Comparison of ENCODE assay signal across 15 cellular contexts in genomic region chr9:134171316-134172197, GRCh38. TPM values are rescaled to one million over a fixed set of nuclear protein-coding genes. Genes with fewer than 3 reads are reported as not detected.
DNase-seq lines count a peak whose midpoint lies in the region; ATAC-seq and TF ChIP-seq lines count a peak whose summit lies in the region.
"Had no signal": no experiment of that assay in that cellular context is flagged by ENCODE, and none has a peak within 500 bp of the region (broad histone marks: within the 10 kb centered on the region; RNA-seq: fewer than 3 reads in every experiment).

No MANE protein-coding gene starts in this region.

- DNase-seq in Right ventricle myocardium superior (peak; percentile 54), left ventricle myocardium inferior (no peak), mesenchymal stem cell (peak; percentile 83), GM10248 (ENCODE audit: extremely low spot score) (no peak), NCI-H1048 (lab: John Stamatoyannopoulos, UW) (no peak), WERI-Rb-1 (no peak)
- no peak for DNase-seq in effector CD4-positive, alpha-beta T cell
- DNase-seq: activated CD8-positive, alpha-beta memory T cell treated with anti-CD3 and anti-CD28 coated beads for 24 hours had no signal

- H2BK120ac ChIP-seq in mesenchymal stem cell (ENCODE audit: low read depth, low read length): no peak overlapping the region

- H3K27me3 Mint-ChIP-seq in dendritic cell treated with granulocyte-macrophage colony-stimulating factor and Interleukin-4, amounts not matched to agents 40 ng/mL and 50 ng/mL, for 4 days: peaks cover 7% of the 10 kb centered on the region

- no peak overlapping the region for H4K91ac ChIP-seq in mesenchymal stem cell (ENCODE audit: low read length)

- H2BK5ac ChIP-seq in mesenchymal stem cell (ENCODE audit: low read depth, low read length, poor library complexity, severe bottlenecking): no peak overlapping the region

- H3K27ac Mint-ChIP-seq in dendritic cell treated with granulocyte-macrophage colony-stimulating factor and Interleukin-4, amounts not matched to agents 40 ng/mL and 50 ng/mL, for 4 days: peak overlapping the region; percentile 70

- peak overlapping the region; percentile 14 to 90 for H2BK12ac ChIP-seq in mesenchymal stem cell (ENCODE audit: low read length in 2 of 2)

- H3K79me1 ChIP-seq in mesenchymal stem cell (replicated peaks; ENCODE audit: low read length, poor library complexity, severe bottlenecking): no peaks in the 10 kb centered on the region

- peak overlapping the region; percentile 41 for H3K9ac ChIP-seq in mesenchymal stem cell (ENCODE audit: low read length)

- CTCF ChIA-PET in GM10248 (lab: Yijun Ruan, JAX): interaction anchor here (0.6 to 5.0 kb wide), 48 partner anchors 9 to 429 kb away, joined by 3 to 44 read pairs (median 4); partner anchors contain the start of gene WDR5

- no peak overlapping the region for H3K27ac ChIP-seq in left ventricle myocardium inferior (replicated peaks)
- H3K27ac ChIP-seq in mesenchymal stem cell (ENCODE audit: low read length, poor library complexity, severe bottlenecking): no peak overlapping the region
- no peak overlapping the region for H3K27ac ChIP-seq in WERI-Rb-1
- H3K27ac ChIP-seq: pancreas had no signal

- WGBS in mesenchymal stem cell: 75% methylated on average over 20 of the region's 23 CpGs

- no peak overlapping the region for H2AFZ ChIP-seq in mesenchymal stem cell (ENCODE audit: low read depth, low read length)

- no peak overlapping the region for H2BK15ac ChIP-seq in mesenchymal stem cell (ENCODE audit: low read depth, poor library complexity, severe bottlenecking)

- H3K4me3 ChIP-seq in left ventricle myocardium inferior (no peak overlapping the region), mesenchymal stem cell (ENCODE audit: insufficient read depth in 1 of 2, low read depth in 1 of 2, low read length in 2 of 2) (peak overlapping the region in 1 of 2 experiments; percentile 38), WERI-Rb-1 (ENCODE audit: low read depth, low read length) (no peak overlapping the region)
- H3K4me3 ChIP-seq: A549, HAP-1, pancreas had no signal

- peaks cover 35% of the 10 kb centered on the region for H3K4me1 Mint-ChIP-seq in dendritic cell treated with granulocyte-macrophage colony-stimulating factor and Interleukin-4, amounts not matched to agents 40 ng/mL and 50 ng/mL, for 4 days (ENCODE audit: low read depth)

- H3K4ac ChIP-seq in mesenchymal stem cell (ENCODE audit: low read depth in 1 of 2, low read length in 2 of 2): peak overlapping the region; percentile 15 to 71

- H2AK5ac ChIP-seq in mesenchymal stem cell (ENCODE audit: low read length, severe bottlenecking): no peak overlapping the region

- peak; percentile 21 for ATAC-seq in Right ventricle myocardium superior (ENCODE audit: poor library complexity)
- ATAC-seq: A549 had no signal

- peak overlapping the region in 1 of 2 experiments; percentile 61 for H3K14ac ChIP-seq in mesenchymal stem cell (ENCODE audit: low read length in 2 of 2)

- H3K9me3 ChIP-seq in left ventricle myocardium inferior (replicated peaks) (peaks cover 6% of the 10 kb centered on the region), mesenchymal stem cell (ENCODE audit: control insufficient read depth, low read length) (no peaks in the 10 kb centered on the region), WERI-Rb-1 (ENCODE audit: severe bottlenecking) (peaks cover 5% of the 10 kb centered on the region)
- H3K9me3 ChIP-seq: HAP-1, pancreas had no signal

- H3K36me3 ChIP-seq in left ventricle myocardium inferior (no peaks in the 10 kb centered on the region), mesenchymal stem cell (ENCODE audit: control insufficient read depth in 1 of 2, insufficient read depth in 2 of 2, low read depth in 1 of 2, low read length in 2 of 2) (no peaks in the 10 kb centered on the region), WERI-Rb-1 (no peaks in the 10 kb centered on the region)
- H3K36me3 ChIP-seq: HAP-1, pancreas had no signal

- intact Hi-C loops in Right ventricle myocardium superior (cut with DNase I): loop anchor here (2.0 kb wide), 1 partner anchor 271 kb away; no protein-coding TSS in a partner anchor
- intact Hi-C loops in left ventricle myocardium inferior (cut with micrococcal nuclease): loop anchor here (2.0 kb wide), 1 partner anchor 271 kb away; no protein-coding TSS in a partner anchor
- intact Hi-C loops in dendritic cell treated with granulocyte-macrophage colony-stimulating factor and Interleukin-4, amounts not matched to agents 40 ng/mL and 50 ng/mL, for 4 days (cut with micrococcal nuclease): loop anchor here (5.0 kb wide), 1 partner anchor 171 kb away; no protein-coding TSS in a partner anchor

- no peak overlapping the region for H3K4me2 ChIP-seq in mesenchymal stem cell (ENCODE audit: low read length, poor library complexity, severe bottlenecking)
- H3K4me2 ChIP-seq: A549 had no signal

- TF ChIP-seq CTCF in left ventricle myocardium inferior (IDR thresholded peaks at IDR 0.05; ENCODE audit: borderline replicate concordance): no peak
- TF ChIP-seq CTCF in GM10248 (IDR thresholded peaks at IDR 0.05; ENCODE audit: control extremely low read depth, extremely low read depth, low read depth, missing control alignments): no peak
- TF ChIP-seq CTCF in WERI-Rb-1 (IDR thresholded peaks at IDR 0.05; ENCODE audit: low read depth, low read length): no peak

- H3K9me3 Mint-ChIP-seq in dendritic cell treated with granulocyte-macrophage colony-stimulating factor and Interleukin-4, amounts not matched to agents 40 ng/mL and 50 ng/mL, for 4 days: peaks cover 7% of the 10 kb centered on the region

- POLR2A ChIA-PET in GM10248 (lab: Yijun Ruan, JAX): no interaction called here

- no peak overlapping the region for H3K4me3 Mint-ChIP-seq in dendritic cell treated with granulocyte-macrophage colony-stimulating factor and Interleukin-4, amounts not matched to agents 40 ng/mL and 50 ng/mL, for 4 days

- peak overlapping the region in 1 of 2 experiments; percentile 61 for H3K18ac ChIP-seq in mesenchymal stem cell (ENCODE audit: low read depth in 1 of 2, low read length in 2 of 2)

- H3K4me1 ChIP-seq in left ventricle myocardium inferior (peaks cover 40% of the 10 kb centered on the region), mesenchymal stem cell (ENCODE audit: control insufficient read depth, insufficient read depth, low read depth, low read length) (peaks cover 37% of the 10 kb centered on the region)
- H3K4me1 ChIP-seq: HAP-1, pancreas had no signal

- peaks cover 28% of the 10 kb centered on the region for H3K27me3 ChIP-seq in left ventricle myocardium inferior (ENCODE audit: low read depth)
- H3K27me3 ChIP-seq in mesenchymal stem cell (ENCODE audit: control insufficient read depth in 1 of 2, insufficient read depth in 1 of 2, low read length in 2 of 2): peaks cover 1 to 25% of the 10 kb centered on the region in 2 experiments
- no peaks in the 10 kb centered on the region for H3K27me3 ChIP-seq in WERI-Rb-1 (ENCODE audit: insufficient read depth, low read depth, severe bottlenecking)

- peak overlapping the region; percentile 33 for H4K8ac ChIP-seq in mesenchymal stem cell (ENCODE audit: low read length)

- no peak overlapping the region for H3K23ac ChIP-seq in mesenchymal stem cell (ENCODE audit: low read length in 2 of 2)

- H3K36me3 Mint-ChIP-seq in dendritic cell treated with granulocyte-macrophage colony-stimulating factor and Interleukin-4, amounts not matched to agents 40 ng/mL and 50 ng/mL, for 4 days (ENCODE audit: low read depth): no peaks in the 10 kb centered on the region

RNA-seq across cellular contexts. Expression of gene RNU6ATAC, which starts 7.2 kb away (rescaled TPM):
- total RNA-seq in Right ventricle myocardium superior (351 TPM), left ventricle myocardium inferior (157 TPM)
- polyA plus RNA-seq in mesenchymal stem cell (2013, experiment 1 of 2): not detected
- polyA plus RNA-seq in mesenchymal stem cell (2013, experiment 2 of 2): not detected
- total RNA-seq: kidney epithelial cell had no signal
- polyA plus RNA-seq: A549, adipose tissue, pancreas, thymus had no signal

RNA-seq across cellular contexts. Expression of gene WDR5, which starts 35.7 kb away (rescaled TPM):
- 17.5 TPM for total RNA-seq in Right ventricle myocardium superior
- total RNA-seq in left ventricle myocardium inferior: 17.7 TPM
- polyA plus RNA-seq in mesenchymal stem cell (2013, experiment 1 of 2): 15.8 TPM
- 15.4 TPM for polyA plus RNA-seq in mesenchymal stem cell (2013, experiment 2 of 2)

Comparison
In these comparisons a context has a peak if more than half of its experiments do, and no peak if none do; other contexts are left out.
1. DNase-seq: peak in Right ventricle myocardium superior (single experiment) and mesenchymal stem cell (single experiment); none in left ventricle myocardium inferior (single experiment), GM10248 (single experiment), NCI-H1048 (single experiment), effector CD4-positive, alpha-beta T cell (single experiment) and WERI-Rb-1 (single experiment).